ENCODE assay signal across 8 cellular contexts in genomic region chr14:80987235-80988032, GRCh38. TPM values are rescaled to one million over a fixed set of nuclear protein-coding genes. Genes with fewer than 3 reads are reported as not detected.
DNase-seq lines count a peak whose midpoint lies in the region; ATAC-seq lines count a peak whose summit lies in the region.

No MANE protein-coding gene starts in this region.

- peak; percentile 72 for ATAC-seq in HG02884 (IDR thresholded peaks at IDR 0.05; ENCODE audit: unreplicated experiment)
- peak; percentile 99 for ATAC-seq in left lobe of liver

- DNase-seq in NK-92 treated with Interleukin-12 subunit alpha and Interleukin-12 subunit beta, amount 100 ng/mL, for 24 hours (lab: John Stamatoyannopoulos, UW), result peak; percentile 24
- DNase-seq in NK-92 (lab: John Stamatoyannopoulos, UW; ENCODE audit: unreplicated experiment), result no peak
- DNase-seq in NCI-H2107 (lab: John Stamatoyannopoulos, UW), result peak; percentile 66
- peak; percentile 5 to 31 (median 24) for DNase-seq in activated CD4-positive, CD25-positive, alpha-beta regulatory T cell (lab: John Stamatoyannopoulos, UW)
- DNase-seq in cerebellar cortex (ENCODE audit: low spot score), result peak; percentile 74
- DNase-seq in left lobe of liver (ENCODE audit: low spot score), result peak; percentile 66
- peak; percentile 20 to 38 (median 27) for DNase-seq in stimulated activated CD4-positive, alpha-beta T cell treated with anti-CD3 and anti-CD28 coated beads, TNF-alpha, amount 100 ng/mL, for 4 hours (ENCODE audit: low read depth in 3 of 3)

RNA-seq across cellular contexts. Expression of gene TSHR, which starts 32.0 kb away (rescaled TPM):
- 0.15 TPM for total RNA-seq in left lobe of liver

RNA-seq across cellular contexts. Expression of gene CEP128, which starts 45.9 kb away (rescaled TPM):
- total RNA-seq in left lobe of liver, result 1.7 TPM
